28 cellular contexts compared by ENCODE assay signal in the genomic region with DNA sequence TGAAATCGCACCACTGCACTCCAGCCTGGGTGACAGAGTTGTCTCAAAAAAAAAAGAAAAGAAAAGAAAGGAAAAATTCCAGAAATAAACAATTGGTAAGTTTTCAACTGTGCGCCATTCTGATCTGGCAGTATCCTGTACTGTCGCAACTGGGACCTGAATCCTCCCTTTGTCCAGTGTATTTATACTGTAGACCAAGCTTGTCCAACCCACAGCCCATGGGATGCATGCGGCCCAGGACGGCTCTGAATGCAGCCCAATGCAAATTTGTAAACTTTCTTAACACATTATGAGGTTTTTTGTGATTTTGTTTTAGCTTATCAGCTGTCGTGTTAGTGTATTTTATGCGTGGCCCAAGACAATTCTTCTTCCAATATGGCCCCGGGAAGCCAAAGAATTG.
"Had no signal": no experiment of that assay in that cellular context is flagged by ENCODE, and none has a peak within 500 bp of the region (broad histone marks: within the 10 kb centered on the region; RNA-seq: fewer than 3 reads in every experiment).

No MANE protein-coding gene starts in this region.

- ATAC-seq: activated CD4-positive, CD25-positive, alpha-beta regulatory T cell treated with anti-CD3 and anti-CD28 coated beads, Interleukin-2, amount 50 U/mL, for 24 hours; activated CD8-positive, alpha-beta T cell treated with anti-CD3 and anti-CD28 coated beads for 36 hours; activated naive CD8-positive, alpha-beta T cell treated with anti-CD3 and anti-CD28 coated beads, Interleukin-2, amount 50 U/mL, for 24 hours; activated T-cell treated with anti-CD3 and anti-CD28 coated beads, Interleukin-2, amount 50 U/mL, for 4 hours; activated T-helper 17 cell treated with anti-CD3 and anti-CD28 coated beads, Interleukin-2, amount 50 U/mL, for 72 hours; body of pancreas; esophagus mucosa; gastrocnemius medialis; heart right ventricle; T-cell; T-helper 17 cell had no signal

- H3K4me1 ChIP-seq: body of pancreas had no signal

- H3K36me3 ChIP-seq: adrenal gland, colonic mucosa, WERI-Rb-1 had no signal

- H3K27me3 ChIP-seq: adrenal gland, body of pancreas, colonic mucosa, gastrocnemius medialis had no signal

- H3K27ac ChIP-seq: adrenal gland, body of pancreas, colonic mucosa, gastrocnemius medialis, heart right ventricle, WERI-Rb-1 had no signal

- H3K4me3 ChIP-seq: adrenal gland, body of pancreas, colonic mucosa, gastrocnemius medialis, heart right ventricle had no signal

- H3K9me3 ChIP-seq: adrenal gland, body of pancreas, colonic mucosa, gastrocnemius medialis, heart right ventricle had no signal

- DNase-seq: activated B cell treated with CpG ODN at 0.5 μM for 24 hours; activated CD4-positive, alpha-beta T cell treated with anti-CD3 and anti-CD28 coated beads for 48 hours; activated CD4-positive, alpha-beta T cell treated with anti-CD3 and anti-CD28 coated beads, Interleukin-2, amount 50 U/mL, for 1 hour; activated CD4-positive, alpha-beta T cell treated with anti-CD3 and anti-CD28 coated beads, Interleukin-2, amount 50 U/mL, for 48 hours; activated CD8-positive, alpha-beta memory T cell treated with anti-CD3 and anti-CD28 coated beads for 24 hours; activated CD8-positive, alpha-beta T cell treated with anti-CD3 and anti-CD28 coated beads for 36 hours; activated effector memory CD4-positive, alpha-beta T cell treated with Interleukin-2 at 50 U/mL for 16 hours; activated gamma-delta T cell treated with Interleukin-2 at 50 U/mL for 16 hours; activated naive CD4-positive, alpha-beta T cell treated with Interleukin-2 at 50 U/mL for 16 hours; activated naive CD8-positive, alpha-beta T cell treated with anti-CD3 and anti-CD28 coated beads for 36 hours; activated naive CD8-positive, alpha-beta T cell treated with anti-CD3 and anti-CD28 coated beads, Interleukin-2, amount 50 U/mL, for 24 hours; activated T-cell treated with anti-CD3 and anti-CD28 coated beads, Interleukin-2, amount 50 U/mL, for 4 hours; aorta; body of pancreas; colonic mucosa; effector memory CD4-positive, alpha-beta T cell; endodermal cell; foreskin fibroblast; gastrocnemius medialis; heart right ventricle; T-cell; T-helper 17 cell; T1000; WERI-Rb-1 had no signal
